Comparison of ENCODE assay signal across 8 cellular contexts in the genomic region with DNA sequence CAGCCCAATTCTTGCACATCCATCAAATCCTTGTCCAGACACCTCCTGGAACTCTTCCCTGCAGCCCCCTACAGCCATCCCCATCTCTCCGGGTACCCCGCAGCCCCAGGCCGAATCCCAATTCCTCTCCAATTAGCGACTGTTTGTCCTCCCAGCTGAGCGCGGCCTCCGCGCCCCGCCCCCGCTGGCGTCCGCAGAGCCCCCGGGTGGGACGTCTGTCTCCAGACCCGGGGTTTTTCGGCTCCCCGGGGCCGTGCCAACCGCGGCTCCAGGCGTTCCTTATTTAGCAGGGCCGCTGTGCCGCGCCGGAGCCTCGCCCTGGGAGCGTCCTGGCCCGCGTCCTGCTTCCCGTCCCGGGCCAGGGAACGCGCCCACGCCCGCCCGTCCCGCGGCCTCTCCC.
DNase-seq lines count a peak whose midpoint lies in the region; ATAC-seq and TF ChIP-seq lines count a peak whose summit lies in the region.
"Not testable (repeated sequence)": the region's sequence is repeated elsewhere in the genome, so short reads cannot be mapped to it uniquely, and the experiment has no call there.

No MANE protein-coding gene starts in this region.

- H3K9me3 ChIP-seq in GM23248 (ENCODE audit: low read depth); WERI-Rb-1 (ENCODE audit: severe bottlenecking); heart right ventricle; aorta (ENCODE audit: control insufficient read depth, low read length): not testable (repeated sequence)

- not testable (repeated sequence) for H3K9me3 Mint-ChIP-seq in natural killer cell treated with Interleukin-12 subunit alpha and Interleukin-12 subunit beta and Interleukin-15 and Interleukin-18, amount 100 ng/mL, for 72 hours

- H3K36me3 ChIP-seq in GM23248 (ENCODE audit: low read depth); WERI-Rb-1; heart right ventricle; aorta (ENCODE audit: control insufficient read depth in 1 of 2, insufficient read depth in 2 of 2, low read length in 1 of 2): not testable (repeated sequence)

- TF ChIP-seq CTCF in WERI-Rb-1 (IDR thresholded peaks at IDR 0.05; ENCODE audit: low read depth, low read length); heart right ventricle (IDR thresholded peaks at IDR 0.05): not testable (repeated sequence)

- H3F3A ChIP-seq in GM23248 (ENCODE audit: insufficient read depth), result not testable (repeated sequence)

- H3K4me3 ChIP-seq in GM23248 (peak overlapping the region; percentile 67), WERI-Rb-1 (ENCODE audit: low read depth, low read length) (peak overlapping the region; percentile 33), heart right ventricle (peak overlapping the region; percentile 25 to 54 (median 51))
- H3K4me3 ChIP-seq in aorta (ENCODE audit: low read length in 2 of 2), result not testable (repeated sequence)

- H3K27me3 Mint-ChIP-seq in natural killer cell treated with Interleukin-12 subunit alpha and Interleukin-12 subunit beta and Interleukin-15 and Interleukin-18, amount 100 ng/mL, for 72 hours, result not testable (repeated sequence)

- H3K9ac ChIP-seq in GM23248, result peak overlapping the region; percentile 79

- H3K4me1 ChIP-seq in GM23248 (ENCODE audit: insufficient read depth); heart right ventricle; aorta (ENCODE audit: control insufficient read depth in 1 of 2, insufficient read depth in 2 of 2, low read length in 2 of 2): not testable (repeated sequence)

- intact Hi-C loops in heart right ventricle (cut with DNase I); aorta (cut with DNase I): not testable (repeated sequence)

- not testable (repeated sequence) for H4K20me1 ChIP-seq in GM23248 (ENCODE audit: insufficient read depth)

- 0% methylated on average over 6 to 25 of the region's 38 CpGs for WGBS in GM23248 (ENCODE audit: low coverage in 1 of 2, low lambda C conversion rate in 2 of 2, missing lambda C conversion rate in 2 of 2), 2 experiments
- WGBS in heart right ventricle, 2 donors, result 0 to 1% methylated on average over 17 to 18 of the region's 38 CpGs
- 0 to 2% methylated on average over 14 to 19 of the region's 38 CpGs for WGBS in aorta, 2 donors

- not testable (repeated sequence) for H3K4me2 ChIP-seq in GM23248 (ENCODE audit: unreplicated experiment)

- H3K36me3 Mint-ChIP-seq in natural killer cell treated with Interleukin-12 subunit alpha and Interleukin-12 subunit beta and Interleukin-15 and Interleukin-18, amount 100 ng/mL, for 72 hours, result not testable (repeated sequence)

- not testable (repeated sequence) for H3K9me2 ChIP-seq in GM23248 (ENCODE audit: insufficient read depth)

- not testable (repeated sequence) for H3K79me2 ChIP-seq in GM23248 (ENCODE audit: insufficient read depth)

- peak overlapping the region; percentile 71 for H3K4me3 Mint-ChIP-seq in natural killer cell treated with Interleukin-12 subunit alpha and Interleukin-12 subunit beta and Interleukin-15 and Interleukin-18, amount 100 ng/mL, for 72 hours

- not testable (repeated sequence) for DNase-seq in GM23248; natural killer cell treated with Interleukin-12 subunit alpha and Interleukin-12 subunit beta and Interleukin-15 and Interleukin-18, amount 100 ng/mL, for 72 hours (ENCODE audit: low spot score)
- peak; percentile 12 for DNase-seq in WERI-Rb-1
- DNase-seq in activated effector memory CD4-positive, alpha-beta T cell treated with Interleukin-2 at 50 U/mL for 16 hours, result peak; percentile 1
- DNase-seq in central memory CD4-positive, alpha-beta T cell, result peak; percentile 1
- peak in 1 of 2 donors; percentile 43 for DNase-seq in heart right ventricle
- peak; percentile 6 for DNase-seq in stimulated activated CD4-positive, alpha-beta T cell treated with anti-CD3 and anti-CD28 coated beads, Interleukin-1b, Interleukin-23, amount 100 ng/mL, for 48 hours
- DNase-seq in aorta, result peak; percentile 58 to 79

- not testable (repeated sequence) for H2AFZ ChIP-seq in GM23248

- H3K27ac Mint-ChIP-seq in natural killer cell treated with Interleukin-12 subunit alpha and Interleukin-12 subunit beta and Interleukin-15 and Interleukin-18, amount 100 ng/mL, for 72 hours, result not testable (repeated sequence)

- not testable (repeated sequence) for ATAC-seq in heart right ventricle; natural killer cell treated with Interleukin-12 subunit alpha and Interleukin-12 subunit beta and Interleukin-15 and Interleukin-18, amount 100 ng/mL, for 72 hours; aorta (ENCODE audit: low FRiP score)

- in situ Hi-C loops in GM23248 (cut with MboI), result not testable (repeated sequence)

- not testable (repeated sequence) for H3K4me1 Mint-ChIP-seq in natural killer cell treated with Interleukin-12 subunit alpha and Interleukin-12 subunit beta and Interleukin-15 and Interleukin-18, amount 100 ng/mL, for 72 hours (ENCODE audit: low read depth in 2 of 2)

- H3K27ac ChIP-seq in GM23248 (0 out of 2 replicates have a peak overlapping the region, but pooled peaks have one; percentile 52), heart right ventricle (peak overlapping the region in 3 of 10 donors; percentile 46 to 62 (median 60))
- not testable (repeated sequence) for H3K27ac ChIP-seq in WERI-Rb-1; aorta (ENCODE audit: low read depth in 1 of 2, low read length in 2 of 2)

- H3K27me3 ChIP-seq in GM23248 (replicated peaks; ENCODE audit: insufficient read depth); WERI-Rb-1 (ENCODE audit: insufficient read depth, low read depth, severe bottlenecking); heart right ventricle; aorta (ENCODE audit: control insufficient read depth in 1 of 2, insufficient read depth in 2 of 2, low read length in 1 of 2): not testable (repeated sequence)
